8 cellular contexts compared by ENCODE assay signal in genomic region chr20:3890410-3890751, GRCh38.
DNase-seq lines count a peak whose midpoint lies in the region; TF ChIP-seq lines count a peak whose summit lies in the region.

No MANE protein-coding gene starts in this region.

- H3K27me3 ChIP-seq in muscle layer of duodenum (ENCODE audit: low read depth, low read length) = no peaks in the 10 kb centered on the region

- in situ Hi-C loops in ACHN (cut with HindIII; ENCODE audit: low pct_ligation_motif_present, low pct_unique_long_range_greater_than_20kb, low sequenced_read_pairs) = no loop called here

- H3K4me3 ChIP-seq in coronary artery = peak overlapping the region; percentile 99
- H3K4me3 ChIP-seq in muscle layer of duodenum (ENCODE audit: low read depth in 1 of 2, low read length in 2 of 2) = peak overlapping the region; percentile 81 to 92

- no peak for TF ChIP-seq CTCF in coronary artery (IDR thresholded peaks at IDR 0.05)

- H3K27ac ChIP-seq in coronary artery = peak overlapping the region; percentile 99 to 100
- H3K27ac ChIP-seq in muscle layer of duodenum (ENCODE audit: low read length) = peak overlapping the region; percentile 85

- peaks cover 16 to 56% of the 10 kb centered on the region in 2 donors for H3K4me1 ChIP-seq in muscle layer of duodenum (ENCODE audit: control insufficient read depth in 1 of 2, insufficient read depth in 2 of 2, low read length in 2 of 2)

- peaks cover 0 to 4% of the 10 kb centered on the region in 2 donors for H3K36me3 ChIP-seq in muscle layer of duodenum (ENCODE audit: control insufficient read depth in 1 of 2, insufficient read depth in 2 of 2, low read length in 2 of 2)

- H3K9me3 ChIP-seq in muscle layer of duodenum (ENCODE audit: control insufficient read depth in 1 of 2, low read length in 2 of 2) = no peaks in the 10 kb centered on the region

- DNase-seq in NCI-H2227 (lab: John Stamatoyannopoulos, UW; ENCODE audit: unreplicated experiment) = peak; percentile 18
- no peak for DNase-seq in NCI-H2227 treated with DMSO at 0.1 percent for 48 hours (lab: John Stamatoyannopoulos, UW)
- peak; percentile 47 for DNase-seq in NCI-H69 (lab: John Stamatoyannopoulos, UW)
- DNase-seq in coronary artery (ENCODE audit: low spot score) = no peak
- no peak for DNase-seq in RPMI8226
- DNase-seq in ACHN = no peak
- DNase-seq in NCI-H524 (lab: John Stamatoyannopoulos, UW) = no peak

Comparison
In these comparisons a context has a peak if more than half of its experiments do, and no peak if none do; other contexts are left out.
1. DNase-seq: peak in NCI-H2227 (single experiment) and NCI-H69 (single experiment); none in NCI-H2227 treated with DMSO at 0.1 percent for 48 hours (single experiment), coronary artery (single experiment), RPMI8226 (single experiment), ACHN (single experiment) and NCI-H524 (0 of 2).